In the genomic region with DNA sequence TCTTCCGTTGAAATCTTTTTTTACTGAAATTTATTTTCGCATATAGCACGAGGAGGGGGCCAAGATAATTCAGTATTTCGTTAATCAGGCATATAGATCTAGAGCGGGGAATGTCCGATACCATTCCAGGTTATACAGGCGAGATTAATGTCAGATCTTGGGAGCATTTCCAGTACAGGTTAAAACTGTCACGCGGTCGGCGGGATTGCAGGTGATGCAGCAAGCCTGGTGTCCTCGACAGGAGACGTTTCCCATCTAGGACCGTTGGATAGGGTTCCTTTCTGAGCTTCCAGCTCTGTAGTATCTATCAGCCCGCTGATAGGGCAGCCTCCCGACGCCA, we compare ENCODE assay signal across 8 cellular contexts. TPM values are rescaled to one million over a fixed set of nuclear protein-coding genes. Genes with fewer than 3 reads are reported as not detected.
DNase-seq lines count a peak whose midpoint lies in the region; ATAC-seq and TF ChIP-seq lines count a peak whose summit lies in the region.

No MANE protein-coding gene starts in this region.

- no peaks in the 10 kb centered on the region for H3K9me3 Mint-ChIP-seq in WTC11
- no peaks in the 10 kb centered on the region for H3K9me3 Mint-ChIP-seq in glutamatergic neuron (ENCODE audit: unreplicated experiment)

- H3K4me1 Mint-ChIP-seq in WTC11 (peaks cover 13% of the 10 kb centered on the region), glutamatergic neuron (ENCODE audit: low read depth, unreplicated experiment) (peaks cover 7% of the 10 kb centered on the region)

- H3K36me3 ChIP-seq in H7 (replicated peaks; ENCODE audit: control insufficient read depth, insufficient read depth, low read length) (no peaks in the 10 kb centered on the region), skeletal muscle tissue (ENCODE audit: control insufficient read depth in 3 of 3, insufficient read depth in 3 of 3, low read length in 3 of 3) (no peaks in the 10 kb centered on the region)

- H3K4me3 Mint-ChIP-seq in WTC11 (peak overlapping the region; percentile 83), glutamatergic neuron (ENCODE audit: unreplicated experiment) (peak overlapping the region; percentile 84)

- POLR2A ChIA-PET in WTC11 (lab: Charles Lee) = interaction anchor here (1.0 to 1.6 kb wide), 5 partner anchors 11 to 118 kb away, joined by 3 to 8 read pairs (median 5); a partner anchor contains a TSS

- no peak for ATAC-seq in WTC11
- no peak for ATAC-seq in HG03354 (IDR thresholded peaks at IDR 0.05; ENCODE audit: poor library complexity, severe bottlenecking, unreplicated experiment)
- no peak for ATAC-seq in GM18519 (IDR thresholded peaks at IDR 0.05; ENCODE audit: low FRiP score, unreplicated experiment)
- ATAC-seq in GM21381 (IDR thresholded peaks at IDR 0.05; ENCODE audit: unreplicated experiment) = no peak

- CTCF ChIA-PET in WTC11 (lab: Charles Lee) = interaction anchor here (0.8 to 4.4 kb wide), 18 partner anchors 10 to 400 kb away, joined by 3 to 51 read pairs (median 4); a partner anchor contains a TSS

- H3K9me3 ChIP-seq in skeletal muscle tissue (ENCODE audit: control insufficient read depth in 3 of 3, low read length in 3 of 3) = no peaks in the 10 kb centered on the region

- peak overlapping the region; percentile 60 for H3K4me3 ChIP-seq in H7 (ENCODE audit: insufficient read depth, low read depth, low read length)
- peak overlapping the region; percentile 90 to 95 (median 93) for H3K4me3 ChIP-seq in skeletal muscle tissue (ENCODE audit: low read length in 3 of 3)

- H3K27ac Mint-ChIP-seq in WTC11 (peak overlapping the region; percentile 88), glutamatergic neuron (ENCODE audit: unreplicated experiment) (peak overlapping the region; percentile 88)

- peaks cover 0 to 16% (median 3%) of the 10 kb centered on the region in 3 donors for H3K4me1 ChIP-seq in skeletal muscle tissue (ENCODE audit: control insufficient read depth in 3 of 3, insufficient read depth in 3 of 3, low read length in 3 of 3)

- TF ChIP-seq CTCF in WTC11 (IDR thresholded peaks at IDR 0.05) = no peak
- TF ChIP-seq CTCF in glutamatergic neuron (IDR thresholded peaks at IDR 0.05; ENCODE audit: partially characterized antibody, unreplicated experiment) = no peak

- peak overlapping the region; percentile 77 to 92 (median 80) for H3K9ac ChIP-seq in skeletal muscle tissue (ENCODE audit: low read depth in 1 of 3, low read length in 3 of 3)

- no peak for DNase-seq in H7
- no peak for DNase-seq in WTC11 (ENCODE audit: low spot score)
- DNase-seq in glutamatergic neuron = no peak
- no peak for DNase-seq in COLO829 (ENCODE audit: low spot score)

- H3K27ac ChIP-seq in skeletal muscle tissue (ENCODE audit: low read depth, low read length) = peak overlapping the region; percentile 69

- H3K27me3 Mint-ChIP-seq in WTC11 (ENCODE audit: low read depth) (no peaks in the 10 kb centered on the region), glutamatergic neuron (ENCODE audit: unreplicated experiment) (no peaks in the 10 kb centered on the region)

- H3K36me3 Mint-ChIP-seq in WTC11 (peaks cover 5% of the 10 kb centered on the region; the same call in 1 of the 2 replicates), glutamatergic neuron (ENCODE audit: unreplicated experiment) (no peaks in the 10 kb centered on the region)

- H3K27me3 ChIP-seq in H7 (ENCODE audit: control insufficient read depth, insufficient read depth, low read length) = no peaks in the 10 kb centered on the region
- H3K27me3 ChIP-seq in skeletal muscle tissue (ENCODE audit: control insufficient read depth in 3 of 3, insufficient read depth in 3 of 3, low read length in 3 of 3) = no peaks in the 10 kb centered on the region

TF ChIP-seq in WTC11, 78 proteins besides CTCF, POLR2A, EP300 and RAD21:
- TF ChIP-seq ZNF219 (CRISPR knock-in tag; IDR thresholded peaks at IDR 0.05; ENCODE audit: borderline replicate concordance) (no peak), IRF2 (CRISPR knock-in tag; IDR thresholded peaks at IDR 0.05; ENCODE audit: borderline replicate concordance, low read depth) (no peak), ETV6 (CRISPR knock-in tag; IDR thresholded peaks at IDR 0.05) (no peak)
- TF ChIP-seq, protein P1, sequence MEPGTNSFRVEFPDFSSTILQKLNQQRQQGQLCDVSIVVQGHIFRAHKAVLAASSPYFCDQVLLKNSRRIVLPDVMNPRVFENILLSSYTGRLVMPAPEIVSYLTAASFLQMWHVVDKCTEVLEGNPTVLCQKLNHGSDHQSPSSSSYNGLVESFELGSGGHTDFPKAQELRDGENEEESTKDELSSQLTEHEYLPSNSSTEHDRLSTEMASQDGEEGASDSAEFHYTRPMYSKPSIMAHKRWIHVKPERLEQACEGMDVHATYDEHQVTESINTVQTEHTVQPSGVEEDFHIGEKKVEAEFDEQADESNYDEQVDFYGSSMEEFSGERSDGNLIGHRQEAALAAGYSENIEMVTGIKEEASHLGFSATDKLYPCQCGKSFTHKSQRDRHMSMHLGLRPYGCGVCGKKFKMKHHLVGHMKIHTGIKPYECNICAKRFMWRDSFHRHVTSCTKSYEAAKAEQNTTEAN (CRISPR knock-in tag; IDR thresholded peaks at IDR 0.05) = no peak
- TF ChIP-seq, protein P2, sequence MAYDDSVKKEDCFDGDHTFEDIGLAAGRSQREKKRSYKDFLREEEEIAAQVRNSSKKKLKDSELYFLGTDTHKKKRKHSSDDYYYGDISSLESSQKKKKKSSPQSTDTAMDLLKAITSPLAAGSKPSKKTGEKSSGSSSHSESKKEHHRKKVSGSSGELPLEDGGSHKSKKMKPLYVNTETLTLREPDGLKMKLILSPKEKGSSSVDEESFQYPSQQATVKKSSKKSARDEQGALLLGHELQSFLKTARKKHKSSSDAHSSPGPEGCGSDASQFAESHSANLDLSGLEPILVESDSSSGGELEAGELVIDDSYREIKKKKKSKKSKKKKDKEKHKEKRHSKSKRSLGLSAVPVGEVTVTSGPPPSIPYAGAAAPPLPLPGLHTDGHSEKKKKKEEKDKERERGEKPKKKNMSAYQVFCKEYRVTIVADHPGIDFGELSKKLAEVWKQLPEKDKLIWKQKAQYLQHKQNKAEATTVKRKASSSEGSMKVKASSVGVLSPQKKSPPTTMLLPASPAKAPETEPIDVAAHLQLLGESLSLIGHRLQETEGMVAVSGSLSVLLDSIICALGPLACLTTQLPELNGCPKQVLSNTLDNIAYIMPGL (CRISPR knock-in tag; IDR thresholded peaks at IDR 0.05) = 0 out of 2 replicates have a peak, but pooled peaks have one; percentile 24
TF ChIP-seq in WTC11: peak in this region for 1.

RNA-seq across cellular contexts. Expression of a gene that starts 0.4 kb away (rescaled TPM):
- 34.4 and 36.1 TPM in 2 replicates for total RNA-seq in H7 (2014; rRNA removed; shearing (Covaris generic))
- total RNA-seq in WTC11 (2021) (27.6 to 32.4 TPM (median 29.2 TPM) in 3 replicates), glutamatergic neuron (ENCODE audit: unreplicated experiment) (35.9 TPM), skeletal muscle tissue (25.1 TPM)

RNA-seq across cellular contexts. Expression of a gene that starts 20.3 kb away (rescaled TPM):
- total RNA-seq in H7 (2014; rRNA removed; shearing (Covaris generic)) = 3.5 and 4.5 TPM in 2 replicates
- total RNA-seq in WTC11 (2021) (2.8 to 3.3 TPM (median 2.8 TPM) in 3 replicates), glutamatergic neuron (ENCODE audit: unreplicated experiment) (819 TPM), skeletal muscle tissue (0.52 TPM)

RNA-seq across cellular contexts. Expression of a gene that starts 56.1 kb away (rescaled TPM):
- not detected in 2 replicates for total RNA-seq in H7 (2014; rRNA removed; shearing (Covaris generic))
- total RNA-seq in WTC11 (2021) = not detected in 3 replicates
- total RNA-seq in glutamatergic neuron (ENCODE audit: unreplicated experiment) = not detected
- total RNA-seq in skeletal muscle tissue = not detected

Comparison
In these comparisons a context has a peak if more than half of its experiments do, and no peak if none do; other contexts are left out.
1. RNA of a gene that starts 20.3 kb away (total RNA-seq): 819 TPM in glutamatergic neuron (single experiment); 3.5 to 4.5 TPM in H7, 2.8 to 3.3 TPM in WTC11 and 0.52 TPM in skeletal muscle tissue (single experiment); every median in the first group is over 100 times any median in the second.